18 cellular contexts compared by ENCODE assay signal in genomic region chr10:97034958-97035769, GRCh38.
DNase-seq lines count a peak whose midpoint lies in the region; ATAC-seq lines count a peak whose summit lies in the region.
"Had no signal": no experiment of that assay in that cellular context is flagged by ENCODE, and none has a peak within 500 bp of the region (broad histone marks: within the 10 kb centered on the region; RNA-seq: fewer than 3 reads in every experiment).

No MANE protein-coding gene starts in this region.

- peak overlapping the region; percentile 44 for H3K18ac ChIP-seq in neuronal stem cell (ENCODE audit: low read length)

- peak overlapping the region; percentile 77 for H2BK120ac ChIP-seq in neuronal stem cell (ENCODE audit: low read depth, low read length)

- H3K27ac ChIP-seq in BLaER1 = no peak overlapping the region
- no peak overlapping the region for H3K27ac ChIP-seq in neuronal stem cell (replicated peaks; ENCODE audit: low read length)
- H3K27ac ChIP-seq: A549 had no signal

- no peaks in the 10 kb centered on the region for H3K36me3 ChIP-seq in BLaER1
- no peaks in the 10 kb centered on the region for H3K36me3 ChIP-seq in neuronal stem cell (replicated peaks in 1 of 2; ENCODE audit: control insufficient read depth in 2 of 2, insufficient read depth in 2 of 2, low read length in 2 of 2)
- H3K36me3 ChIP-seq: BE2C, HAP-1 had no signal

- H4K20me1 ChIP-seq in BLaER1 = no peaks in the 10 kb centered on the region

- H2AFZ ChIP-seq in neuronal stem cell (ENCODE audit: low read length) = no peak overlapping the region
- H2AFZ ChIP-seq: GM23338 had no signal

- no peaks in the 10 kb centered on the region for H3K79me1 ChIP-seq in neuronal stem cell (ENCODE audit: low read depth, low read length)

- no peak overlapping the region for H4K8ac ChIP-seq in neuronal stem cell (ENCODE audit: low read depth, low read length)

- H2BK5ac ChIP-seq in neuronal stem cell (ENCODE audit: low read length) = no peak overlapping the region

- no peak overlapping the region for H3K4ac ChIP-seq in neuronal stem cell (ENCODE audit: low read length)

- no peak overlapping the region for H2BK15ac ChIP-seq in neuronal stem cell (ENCODE audit: low read length)

- H2AK5ac ChIP-seq in neuronal stem cell (ENCODE audit: low read depth, low read length) = peak overlapping the region; percentile 33

- peak; percentile 41 for DNase-seq in G401 (ENCODE audit: low spot score)
- DNase-seq in cerebellum (ENCODE audit: low spot score) = peak; percentile 40
- no peak for DNase-seq in neuronal stem cell (ENCODE audit: low spot score)
- DNase-seq in NCI-H1048 (lab: John Stamatoyannopoulos, UW) = no peak
- no peak for DNase-seq in activated naive CD4-positive, alpha-beta T cell treated with Interleukin-2 at 50 U/mL for 16 hours
- no peak for DNase-seq in activated CD8-positive, alpha-beta T cell treated with anti-CD3 and anti-CD28 coated beads, Interleukin-2, amount 10 ng/mL, durations not matched to agents 7 days and 5 days
- DNase-seq: BE2C; CD8-positive, alpha-beta T cell; COR-L47; DMS153; DMS79 treated with DMSO at 0.1 percent for 48 hours; EL; GDM1 had no signal

- no peak overlapping the region for H2BK12ac ChIP-seq in neuronal stem cell (ENCODE audit: low read length)

- H3K4me3 Mint-ChIP-seq in activated CD8-positive, alpha-beta T cell treated with anti-CD3 and anti-CD28 coated beads, Interleukin-2, amount 10 ng/mL, durations not matched to agents 7 days and 5 days = no peak overlapping the region
- H3K4me3 Mint-ChIP-seq: CD14-positive monocyte; CD8-positive, alpha-beta T cell; GM23338 had no signal

- H3K4me1 Mint-ChIP-seq in activated CD8-positive, alpha-beta T cell treated with anti-CD3 and anti-CD28 coated beads, Interleukin-2, amount 10 ng/mL, durations not matched to agents 7 days and 5 days (ENCODE audit: low read depth) = peaks cover 10% of the 10 kb centered on the region

- H3K27ac Mint-ChIP-seq in activated CD8-positive, alpha-beta T cell treated with anti-CD3 and anti-CD28 coated beads, Interleukin-2, amount 10 ng/mL, durations not matched to agents 7 days and 5 days = no peak overlapping the region
- H3K27ac Mint-ChIP-seq: CD14-positive monocyte; CD8-positive, alpha-beta T cell; GM23338 had no signal

- H3K4me1 ChIP-seq in BLaER1 (peaks cover 22% of the 10 kb centered on the region), neuronal stem cell (ENCODE audit: control insufficient read depth in 2 of 2, insufficient read depth in 1 of 2, low read depth in 1 of 2, low read length in 2 of 2) (peaks cover 6 to 11% of the 10 kb centered on the region in 2 donors)
- H3K4me1 ChIP-seq: A549, BE2C had no signal

- H3K27me3 Mint-ChIP-seq in activated CD8-positive, alpha-beta T cell treated with anti-CD3 and anti-CD28 coated beads, Interleukin-2, amount 10 ng/mL, durations not matched to agents 7 days and 5 days (ENCODE audit: low read depth) = peaks cover 2% of the 10 kb centered on the region

- POLR2A ChIA-PET in activated CD8-positive, alpha-beta T cell treated with anti-CD3 and anti-CD28 coated beads, Interleukin-2, amount 10 ng/mL, durations not matched to agents 7 days and 5 days (lab: Charles Lee) = no interaction called here

- H3K9me3 Mint-ChIP-seq in activated CD8-positive, alpha-beta T cell treated with anti-CD3 and anti-CD28 coated beads, Interleukin-2, amount 10 ng/mL, durations not matched to agents 7 days and 5 days (ENCODE audit: insufficient read depth) = no peaks in the 10 kb centered on the region
- H3K9me3 Mint-ChIP-seq: CD14-positive monocyte; CD8-positive, alpha-beta T cell; GM23338 had no signal

- CTCF ChIA-PET in activated CD8-positive, alpha-beta T cell treated with anti-CD3 and anti-CD28 coated beads, Interleukin-2, amount 10 ng/mL, durations not matched to agents 7 days and 5 days (lab: Charles Lee) = interaction anchor here (1.4 to 5.7 kb wide), 3 partner anchors 10 to 174 kb away, joined by 3 to 86 read pairs (median 46); no protein-coding TSS in a partner anchor

- H3K9me3 ChIP-seq in BLaER1 (no peaks in the 10 kb centered on the region), neuronal stem cell (replicated peaks in 1 of 2; ENCODE audit: control insufficient read depth in 2 of 2, insufficient read depth in 1 of 2, low read depth in 1 of 2, low read length in 2 of 2) (no peaks in the 10 kb centered on the region)
- H3K9me3 ChIP-seq: A549, BE2C, HAP-1 had no signal

- peak overlapping the region; percentile 21; the same call in 1 of the 2 replicates for H3K4me2 ChIP-seq in BLaER1
- no peak overlapping the region for H3K4me2 ChIP-seq in neuronal stem cell (ENCODE audit: insufficient read depth, low read length, poor library complexity, severe bottlenecking)
- H3K4me2 ChIP-seq: A549, GM23338 had no signal

- no peaks in the 10 kb centered on the region for H3K27me3 ChIP-seq in BLaER1
- peaks cover 0 to 10% (median 5%) of the 10 kb centered on the region in 3 experiments for H3K27me3 ChIP-seq in neuronal stem cell (ENCODE audit: control insufficient read depth in 3 of 3, insufficient read depth in 3 of 3, low read depth in 1 of 3, low read length in 3 of 3)
- H3K27me3 ChIP-seq: BE2C had no signal

- no peak overlapping the region for H4K91ac ChIP-seq in neuronal stem cell (ENCODE audit: low read depth, low read length, poor library complexity)

- WGBS in neuronal stem cell (ENCODE audit: extremely low coverage in 2 of 2, insufficient read length in 2 of 2, insufficient replicate concordance in 1 of 2), 2 donors = no CpG with 5 or more reads among the region's 18 CpGs

- no peak overlapping the region for H3K14ac ChIP-seq in neuronal stem cell (ENCODE audit: low read length)

- in situ Hi-C loops in G401 (cut with HindIII; ENCODE audit: low sequenced_read_pairs) = no loop called here

- no peak for ATAC-seq in activated CD8-positive, alpha-beta T cell treated with anti-CD3 and anti-CD28 coated beads, Interleukin-2, amount 10 ng/mL, durations not matched to agents 7 days and 5 days
- ATAC-seq: A549; CD8-positive, alpha-beta T cell; GM23338 had no signal

- H3K9ac ChIP-seq in BLaER1 (no peak overlapping the region), neuronal stem cell (ENCODE audit: low read depth, low read length, poor library complexity) (no peak overlapping the region)

- no peak overlapping the region for H3K4me3 ChIP-seq in BLaER1
- no peak overlapping the region for H3K4me3 ChIP-seq in neuronal stem cell (ENCODE audit: low read length in 2 of 2)
- H3K4me3 ChIP-seq: A549, GM23338, HAP-1 had no signal

- no peak overlapping the region for H3K23ac ChIP-seq in neuronal stem cell (ENCODE audit: low read depth, low read length, poor library complexity)

- H3K36me3 Mint-ChIP-seq in activated CD8-positive, alpha-beta T cell treated with anti-CD3 and anti-CD28 coated beads, Interleukin-2, amount 10 ng/mL, durations not matched to agents 7 days and 5 days (ENCODE audit: low read depth) = no peaks in the 10 kb centered on the region
- H3K36me3 Mint-ChIP-seq: CD14-positive monocyte; CD8-positive, alpha-beta T cell had no signal

Comparison
In these comparisons a context has a peak if more than half of its experiments do, and no peak if none do; other contexts are left out.
1. DNase-seq: peak in G401 (single experiment) and cerebellum (single experiment); none in neuronal stem cell (single experiment), NCI-H1048 (single experiment), activated naive CD4-positive, alpha-beta T cell treated with Interleukin-2 at 50 U/mL for 16 hours (single experiment) and activated CD8-positive, alpha-beta T cell treated with anti-CD3 and anti-CD28 coated beads, Interleukin-2, amount 10 ng/mL, durations not matched to agents 7 days and 5 days (single experiment).